In genomic region chrX:119853449-119853848, GRCh38 we compare ENCODE assay signal across 8 cellular contexts. TPM values are rescaled to one million over a fixed set of nuclear protein-coding genes. Genes with fewer than 3 reads are reported as not detected.
DNase-seq lines count a peak whose midpoint lies in the region; ATAC-seq, FAIRE-seq and TF ChIP-seq lines count a peak whose summit lies in the region.

No MANE protein-coding gene starts in this region.

- H3K9ac ChIP-seq in NT2/D1 (ENCODE audit: insufficient read length, low read depth) = peak overlapping the region; percentile 77

- peak; percentile 36 for DNase-seq in DMS53 (lab: John Stamatoyannopoulos, UW)
- DNase-seq in NT2/D1 (ENCODE audit: low read depth, low spot score) = no peak
- DNase-seq in epithelial cell of esophagus (ENCODE audit: low read depth) = peak; percentile 0
- no peak for DNase-seq in pancreas
- DNase-seq in central memory CD4-positive, alpha-beta T cell = no peak

- 6 to 41% methylated on average over 10 of the region's 10 CpGs for WGBS in pancreas, 2 donors

- H3K27ac ChIP-seq in pancreas = peak overlapping the region in 3 of 4 donors; percentile 22 to 82 (median 30)

- H3K27me3 ChIP-seq in NT2/D1 (ENCODE audit: insufficient read depth, insufficient read length) (no peaks in the 10 kb centered on the region), pancreas (no peaks in the 10 kb centered on the region)

- peak overlapping the region; percentile 21 for H3K4me3 ChIP-seq in NT2/D1 (ENCODE audit: insufficient read length, low read depth)
- peak overlapping the region; percentile 74 for H3K4me3 ChIP-seq in epithelial cell of esophagus (ENCODE audit: low read length)
- H3K4me3 ChIP-seq in pancreas = peak overlapping the region in 2 of 4 donors; percentile 36 to 56

- TF ChIP-seq CTCF in epithelial cell of esophagus (IDR thresholded peaks at IDR 0.05; ENCODE audit: insufficient read depth, low read depth, low read length, missing control alignments) = no peak
- TF ChIP-seq CTCF in pancreas (IDR thresholded peaks at IDR 0.05) = no peak

- no peaks in the 10 kb centered on the region for H3K4me1 ChIP-seq in NT2/D1 (ENCODE audit: insufficient read depth, insufficient read length)
- no peaks in the 10 kb centered on the region for H3K4me1 ChIP-seq in pancreas

- H3K9me3 ChIP-seq in NT2/D1 (ENCODE audit: insufficient read depth, low read length) (no peaks in the 10 kb centered on the region), pancreas (no peaks in the 10 kb centered on the region)

- peak in 3 of 4 donors; percentile 33 to 43 (median 33) for ATAC-seq in pancreas
- ATAC-seq in GM21526 (IDR thresholded peaks at IDR 0.05; ENCODE audit: low FRiP score, unreplicated experiment) = no peak
- no peak for ATAC-seq in GM19463 (IDR thresholded peaks at IDR 0.05; ENCODE audit: unreplicated experiment)
- ATAC-seq in HG02884 (IDR thresholded peaks at IDR 0.05; ENCODE audit: unreplicated experiment) = no peak

- intact Hi-C loops in pancreas (cut with DNase I) = no loop called here

- no peak for FAIRE-seq in pancreas (lab: Jason Lieb, UNC)

- H3K36me3 ChIP-seq in NT2/D1 (ENCODE audit: insufficient read depth, insufficient read length, low read length) (peaks cover 19% of the 10 kb centered on the region), pancreas (no peaks in the 10 kb centered on the region)

RNA-seq across cellular contexts. Expression of gene UPF3B, which starts 0.7 kb away (rescaled TPM):
- 1 to 10 TPM; 1.9 to 3.5 (median 3.0) TPM for total RNA-seq in pancreas
- polyA plus RNA-seq in pancreas = 1 to 10 TPM; 6.8 to 8.6 TPM

RNA-seq across cellular contexts. Expression of gene RNF113A, which starts 18.1 kb away (rescaled TPM):
- total RNA-seq in pancreas = 10 to 100 TPM in 2 of 6 donors, 1 to 10 TPM in 4; 8.1 to 14.5 (median 9.3) TPM
- polyA plus RNA-seq in pancreas = 10 to 100 TPM in 1 of 2 donors, 1 to 10 TPM in 1; 9.9 to 14.1 TPM

RNA-seq across cellular contexts. Expression of gene NDUFA1, which starts 18.2 kb away (rescaled TPM):
- 10 to 100 TPM; 28.8 to 47.2 (median 39.8) TPM for total RNA-seq in pancreas
- 10 to 100 TPM; 82.3 to 87.1 TPM for polyA plus RNA-seq in pancreas

RNA-seq across cellular contexts. Expression of gene AKAP14, which starts 42.2 kb away (rescaled TPM):
- not detected for total RNA-seq in pancreas
- not detected for polyA plus RNA-seq in pancreas

Comparison
In these comparisons a context has a peak if more than half of its experiments do, and no peak if none do; other contexts are left out.
1. DNase-seq: peak in DMS53 (single experiment) and epithelial cell of esophagus (single experiment); none in NT2/D1 (single experiment), pancreas (0 of 6) and central memory CD4-positive, alpha-beta T cell (single experiment).
2. ATAC-seq: peak in pancreas (3 of 4); none in GM21526 (single experiment), GM19463 (single experiment) and HG02884 (single experiment).